In genomic region chr5:168712280-168712924, GRCh38 we compare ENCODE assay signal across 11 cellular contexts.
DNase-seq lines count a peak whose midpoint lies in the region; ATAC-seq and TF ChIP-seq lines count a peak whose summit lies in the region.
"Had no signal": no experiment of that assay in that cellular context is flagged by ENCODE, and none has a peak within 500 bp of the region (broad histone marks: within the 10 kb centered on the region; RNA-seq: fewer than 3 reads in every experiment).

No MANE protein-coding gene starts in this region.

- H3K4me1 ChIP-seq in left lung, result no peaks in the 10 kb centered on the region

- H3K27me3 Mint-ChIP-seq in activated naive CD4-positive, alpha-beta T cell treated with anti-CD3 and anti-CD28 coated beads for 36 hours (ENCODE audit: low read depth), result no peaks in the 10 kb centered on the region
- H3K27me3 Mint-ChIP-seq: naive B cell had no signal

- H3K4me1 Mint-ChIP-seq in activated naive CD4-positive, alpha-beta T cell treated with anti-CD3 and anti-CD28 coated beads for 36 hours (ENCODE audit: low read depth), result no peaks in the 10 kb centered on the region
- H3K4me1 Mint-ChIP-seq: naive B cell had no signal

- DNase-seq in AG09319 (ENCODE audit: extremely low read depth, low read depth) (peak; percentile 80), HPDE6-E6E7 (ENCODE audit: extremely low spot score) (peak; percentile 72), cardiac fibroblast (ENCODE audit: low read depth in 2 of 2) (peak; percentile 95 to 99), left lung (no peak)
- no peak for DNase-seq in activated CD4-positive, alpha-beta T cell treated with anti-CD3 and anti-CD28 coated beads, Interleukin-2, amount 50 U/mL, for 4 hours
- DNase-seq in activated naive CD4-positive, alpha-beta T cell treated with anti-CD3 and anti-CD28 coated beads for 36 hours, result no peak
- DNase-seq: naive B cell, NCI-H2081 had no signal

- ATAC-seq in left lung (peak; percentile 33), HG02884 (IDR thresholded peaks at IDR 0.05; ENCODE audit: unreplicated experiment) (no peak), HG02642 (IDR thresholded peaks at IDR 0.05; ENCODE audit: poor library complexity, unreplicated experiment) (no peak)

- no peak for TF ChIP-seq CTCF in AG09319 (IDR thresholded peaks at IDR 0.05; ENCODE audit: low read depth, low read length)
- TF ChIP-seq CTCF in cardiac fibroblast (IDR thresholded peaks at IDR 0.05; ENCODE audit: low read depth, low read length), result no peak
- no peak for TF ChIP-seq CTCF in left lung (IDR thresholded peaks at IDR 0.05)

- H3K36me3 Mint-ChIP-seq in activated naive CD4-positive, alpha-beta T cell treated with anti-CD3 and anti-CD28 coated beads for 36 hours (ENCODE audit: low read depth), result no peaks in the 10 kb centered on the region
- H3K36me3 Mint-ChIP-seq: naive B cell had no signal

- intact Hi-C loops in left lung (cut with DNase I), result no loop called here
- intact Hi-C loops in activated naive CD4-positive, alpha-beta T cell treated with anti-CD3 and anti-CD28 coated beads for 36 hours (cut with micrococcal nuclease), result no loop called here

- H3K9me3 Mint-ChIP-seq in activated naive CD4-positive, alpha-beta T cell treated with anti-CD3 and anti-CD28 coated beads for 36 hours, result no peaks in the 10 kb centered on the region
- H3K9me3 Mint-ChIP-seq: naive B cell had no signal

- H3K4me3 Mint-ChIP-seq in activated naive CD4-positive, alpha-beta T cell treated with anti-CD3 and anti-CD28 coated beads for 36 hours, result no peak overlapping the region
- H3K4me3 Mint-ChIP-seq: naive B cell had no signal

- H3K4me3 ChIP-seq in cardiac fibroblast (replicated peaks in 1 of 2; ENCODE audit: low read depth in 2 of 2, low read length in 2 of 2) (no peak overlapping the region), left lung (no peak overlapping the region)
- H3K4me3 ChIP-seq: cardiac muscle cell had no signal

- no peaks in the 10 kb centered on the region for H3K9me3 ChIP-seq in left lung

- H3K36me3 ChIP-seq in left lung, result no peaks in the 10 kb centered on the region

- H3K27ac Mint-ChIP-seq in activated naive CD4-positive, alpha-beta T cell treated with anti-CD3 and anti-CD28 coated beads for 36 hours, result no peak overlapping the region
- H3K27ac Mint-ChIP-seq: naive B cell had no signal

- CTCF ChIA-PET in activated naive CD4-positive, alpha-beta T cell treated with anti-CD3 and anti-CD28 coated beads for 36 hours (lab: Charles Lee), result no interaction called here

- H3K27me3 ChIP-seq in left lung, result no peaks in the 10 kb centered on the region
- H3K27me3 ChIP-seq: cardiac muscle cell had no signal

- no peak overlapping the region for H3K27ac ChIP-seq in left lung
- H3K27ac ChIP-seq: cardiac muscle cell had no signal

Comparison
In these comparisons a context has a peak if more than half of its experiments do, and no peak if none do; other contexts are left out.
1. DNase-seq: peak in AG09319 (single experiment), HPDE6-E6E7 (single experiment) and cardiac fibroblast (2 of 2); none in left lung (0 of 2), activated CD4-positive, alpha-beta T cell treated with anti-CD3 and anti-CD28 coated beads, Interleukin-2, amount 50 U/mL, for 4 hours (0 of 2) and activated naive CD4-positive, alpha-beta T cell treated with anti-CD3 and anti-CD28 coated beads for 36 hours (single experiment).